Comparison of ENCODE assay signal across 15 cellular contexts in genomic region chr2:24871852-24872323, GRCh38. TPM values are rescaled to one million over a fixed set of nuclear protein-coding genes. Genes with fewer than 3 reads are reported as not detected.
DNase-seq lines count a peak whose midpoint lies in the region; ATAC-seq and TF ChIP-seq lines count a peak whose summit lies in the region.
"Had no signal": no experiment of that assay in that cellular context is flagged by ENCODE, and none has a peak within 500 bp of the region (broad histone marks: within the 10 kb centered on the region; RNA-seq: fewer than 3 reads in every experiment).

No MANE protein-coding gene starts in this region.

- H3K9me3 ChIP-seq in adipocyte (ENCODE audit: control insufficient read depth, low read length), result no peaks in the 10 kb centered on the region
- H3K9me3 ChIP-seq in esophagus squamous epithelium, result no peaks in the 10 kb centered on the region
- no peaks in the 10 kb centered on the region for H3K9me3 ChIP-seq in transverse colon
- H3K9me3 ChIP-seq: BLaER1 had no signal

- TF ChIP-seq POLR2A in esophagus squamous epithelium (IDR thresholded peaks at IDR 0.05) (no peak), transverse colon (IDR thresholded peaks at IDR 0.05) (no peak)

- no peak overlapping the region for H3K9ac ChIP-seq in adipocyte (ENCODE audit: low read length)
- H3K9ac ChIP-seq: BLaER1 had no signal

- in situ Hi-C loops in transverse colon (cut with MboI; ENCODE audit: low pct_ligation_motif_present in 1 of 4, low pct_unique_long_range_greater_than_20kb in 1 of 4, low sequenced_read_pairs in 3 of 4), result no loop called here

- no peak for ATAC-seq in GM21447 (IDR thresholded peaks at IDR 0.05; ENCODE audit: unreplicated experiment)
- ATAC-seq: SK-N-SH treated with all-trans-retinoic acid at 6 μM for 48 hours had no signal

- peak overlapping the region; percentile 9 to 75 (median 68) for H3K27ac ChIP-seq in esophagus squamous epithelium
- peak overlapping the region in 3 of 4 donors; percentile 55 to 66 (median 59) for H3K27ac ChIP-seq in transverse colon
- H3K27ac ChIP-seq: BLaER1, VCaP had no signal

- DNase-seq in adipocyte (ENCODE audit: low read depth) (peak; percentile 39), esophagus squamous epithelium (lab: John Stamatoyannopoulos, UW) (no peak), mesenteric fat pad (ENCODE audit: low spot score) (peak; percentile 86), transverse colon (no peak), NCI-H82 (lab: John Stamatoyannopoulos, UW) (no peak), cortex of kidney (lab: John Stamatoyannopoulos, UW) (no peak)
- DNase-seq: activated naive CD8-positive, alpha-beta T cell treated with anti-CD3 and anti-CD28 coated beads, Interleukin-2, amount 10 ng/mL, durations not matched to agents 7 days and 5 days; DND-41; OCI-M1; stimulated activated CD4-positive, alpha-beta T cell treated with anti-CD3 and anti-CD28 coated beads, Interleukin-4, amount 100 ng/mL, for 1 hour; stimulated activated naive CD4-positive, alpha-beta T cell had no signal

- H3K36me3 ChIP-seq in adipocyte (ENCODE audit: control insufficient read depth, insufficient read depth, low read length, severe bottlenecking) (peaks cover 16% of the 10 kb centered on the region), esophagus squamous epithelium (peaks cover 0 to 20% (median 0%) of the 10 kb centered on the region in 3 donors), transverse colon (no peaks in the 10 kb centered on the region)

- no peaks in the 10 kb centered on the region for H3K27me3 ChIP-seq in adipocyte (replicated peaks; ENCODE audit: control insufficient read depth, insufficient read depth, low read length)
- H3K27me3 ChIP-seq in esophagus squamous epithelium, result no peaks in the 10 kb centered on the region
- H3K27me3 ChIP-seq in transverse colon, result no peaks in the 10 kb centered on the region
- H3K27me3 ChIP-seq: BLaER1 had no signal

- H3K4me3 ChIP-seq in adipocyte (ENCODE audit: low read length) (no peak overlapping the region), esophagus squamous epithelium (no peak overlapping the region), transverse colon (no peak overlapping the region)
- H3K4me3 ChIP-seq: BLaER1 had no signal

- WGBS in esophagus squamous epithelium, 2 donors, result 68 to 69% methylated on average over 11 to 12 of the region's 12 CpGs
- 62 to 100% methylated on average over 1 to 12 of the region's 12 CpGs for WGBS in transverse colon (ENCODE audit: low coverage in 1 of 2), 2 donors

- H3K4me1 ChIP-seq in adipocyte (ENCODE audit: control insufficient read depth, insufficient read depth, low read length) (peaks cover 42% of the 10 kb centered on the region), esophagus squamous epithelium (peaks cover 0 to 38% (median 29%) of the 10 kb centered on the region in 3 donors), transverse colon (no peaks in the 10 kb centered on the region)

- no peak for TF ChIP-seq EP300 in transverse colon (IDR thresholded peaks at IDR 0.05; ENCODE audit: low read depth)

- intact Hi-C loops in esophagus squamous epithelium (cut with DNase I) (no loop called here), transverse colon (cut with DNase I; ENCODE audit: low total_unique reads) (no loop called here)

- TF ChIP-seq CTCF in esophagus squamous epithelium (IDR thresholded peaks at IDR 0.05), result no peak
- no peak for TF ChIP-seq CTCF in transverse colon (IDR thresholded peaks at IDR 0.05)

RNA-seq across cellular contexts. Expression of gene ADCY3, which starts 48.1 kb away (rescaled TPM):
- total RNA-seq in esophagus squamous epithelium (10 to 100 TPM; 14.8 to 48.3 (median 34.3) TPM), mesenteric fat pad (216 TPM), transverse colon (10 to 100 TPM; 11.7 to 80.2 (median 22.6) TPM)

Comparison
In these comparisons a context has a peak if more than half of its experiments do, and no peak if none do; other contexts are left out.
1. DNase-seq: peak in adipocyte (single experiment) and mesenteric fat pad (single experiment); none in esophagus squamous epithelium (single experiment), transverse colon (single experiment), NCI-H82 (single experiment) and cortex of kidney (single experiment).